In genomic region chr7:87155788-87156187, GRCh38 we compare ENCODE assay signal across 11 cellular contexts. TPM values are rescaled to one million over a fixed set of nuclear protein-coding genes. Genes with fewer than 3 reads are reported as not detected.
DNase-seq lines count a peak whose midpoint lies in the region; ATAC-seq and TF ChIP-seq lines count a peak whose summit lies in the region.
"Had no signal": no experiment of that assay in that cellular context is flagged by ENCODE, and none has a peak within 500 bp of the region (broad histone marks: within the 10 kb centered on the region; RNA-seq: fewer than 3 reads in every experiment).

No MANE protein-coding gene starts in this region.

- POLR2A ChIA-PET in CD8-positive, alpha-beta T cell (lab: Charles Lee) = interaction anchor here (6.9 kb wide), 1 partner anchor 64 kb away, joined by 112 read pairs; the partner anchor contains the start of gene TMEM243

- H3K4me1 Mint-ChIP-seq in CD8-positive, alpha-beta T cell (ENCODE audit: low read depth) = peaks cover 75% of the 10 kb centered on the region
- peaks cover 57 to 58% of the 10 kb centered on the region in 2 donors for H3K4me1 Mint-ChIP-seq in natural killer cell

- intact Hi-C loops in CD8-positive, alpha-beta T cell (cut with DNase I, micrococcal nuclease) = loop anchor here in 1 of 2 experiments (5.0 kb wide), 1 partner anchor 717 kb away; no protein-coding TSS in a partner anchor
- intact Hi-C loops in natural killer cell (cut with micrococcal nuclease) = loop anchor here (10.0 kb wide), 1 partner anchor 189 kb away; the partner anchor contains the start of gene CROT

- no peak overlapping the region for H4K8ac ChIP-seq in neuronal stem cell (ENCODE audit: low read depth, low read length)

- no peak overlapping the region for H3K4ac ChIP-seq in neuronal stem cell (ENCODE audit: low read length)

- no peaks in the 10 kb centered on the region for H3K36me3 ChIP-seq in CD8-positive, alpha-beta T cell (ENCODE audit: insufficient read depth, low read length)
- H3K36me3 ChIP-seq in KMS-11 (ENCODE audit: insufficient read depth) = no peaks in the 10 kb centered on the region
- peaks cover 0 to 60% of the 10 kb centered on the region in 2 donors for H3K36me3 ChIP-seq in neuronal stem cell (replicated peaks in 1 of 2; ENCODE audit: control insufficient read depth in 2 of 2, insufficient read depth in 2 of 2, low read length in 2 of 2)
- H3K36me3 ChIP-seq: neutrophil had no signal

- H2AFZ ChIP-seq in KMS-11 (ENCODE audit: low read depth) (no peak overlapping the region), neuronal stem cell (ENCODE audit: low read length) (no peak overlapping the region)

- no peaks in the 10 kb centered on the region for H3K9me3 ChIP-seq in CD8-positive, alpha-beta T cell (ENCODE audit: low read length)
- no peaks in the 10 kb centered on the region for H3K9me3 ChIP-seq in neuronal stem cell (replicated peaks in 1 of 2; ENCODE audit: control insufficient read depth in 2 of 2, insufficient read depth in 1 of 2, low read depth in 1 of 2, low read length in 2 of 2)
- H3K9me3 ChIP-seq: neutrophil had no signal

- H3K23ac ChIP-seq in neuronal stem cell (ENCODE audit: low read depth, low read length, poor library complexity) = no peak overlapping the region

- H2BK12ac ChIP-seq in neuronal stem cell (ENCODE audit: low read length) = no peak overlapping the region

- H2BK5ac ChIP-seq in neuronal stem cell (ENCODE audit: low read length) = no peak overlapping the region

- WGBS in neuronal stem cell (ENCODE audit: extremely low coverage in 2 of 2, insufficient read length in 2 of 2, insufficient replicate concordance in 1 of 2), 2 donors = no CpG with 5 or more reads among the region's 3 CpGs

- no peak for ATAC-seq in CD8-positive, alpha-beta T cell
- ATAC-seq in natural killer cell = no peak

- no peak overlapping the region for H2AK5ac ChIP-seq in neuronal stem cell (ENCODE audit: low read depth, low read length)

- peaks cover 47% of the 10 kb centered on the region for H3K4me1 ChIP-seq in CD8-positive, alpha-beta T cell (ENCODE audit: insufficient read depth, low read length)
- H3K4me1 ChIP-seq in KMS-11 (ENCODE audit: low read depth, poor library complexity, severe bottlenecking) = peaks cover 62% of the 10 kb centered on the region
- peaks cover 0 to 12% of the 10 kb centered on the region in 2 donors for H3K4me1 ChIP-seq in neuronal stem cell (ENCODE audit: control insufficient read depth in 2 of 2, insufficient read depth in 1 of 2, low read depth in 1 of 2, low read length in 2 of 2)

- H3K79me2 ChIP-seq in KMS-11 (ENCODE audit: insufficient read depth, low read depth) = peaks cover 81% of the 10 kb centered on the region

- no peak for TF ChIP-seq CTCF in CD8-positive, alpha-beta T cell (IDR thresholded peaks at IDR 0.05)
- TF ChIP-seq CTCF in KMS-11 (conservative IDR thresholded peaks at IDR 0.05; ENCODE audit: low read depth, low read length) (no peak), natural killer cell (IDR thresholded peaks at IDR 0.05) (no peak)

- no peaks in the 10 kb centered on the region for H3K27me3 ChIP-seq in CD8-positive, alpha-beta T cell (ENCODE audit: insufficient read depth, low read length)
- no peaks in the 10 kb centered on the region for H3K27me3 ChIP-seq in KMS-11 (ENCODE audit: insufficient read depth, low read depth)
- no peaks in the 10 kb centered on the region for H3K27me3 ChIP-seq in neuronal stem cell (ENCODE audit: control insufficient read depth in 3 of 3, insufficient read depth in 3 of 3, low read depth in 1 of 3, low read length in 3 of 3)
- H3K27me3 ChIP-seq: neutrophil had no signal

- peak overlapping the region; percentile 87; the same call in 1 of the 2 replicates for H3K4me2 ChIP-seq in KMS-11
- H3K4me2 ChIP-seq in neuronal stem cell (ENCODE audit: insufficient read depth, low read length, poor library complexity, severe bottlenecking) = no peak overlapping the region

- no peaks in the 10 kb centered on the region for H3K27me3 Mint-ChIP-seq in CD8-positive, alpha-beta T cell (ENCODE audit: low read depth)
- H3K27me3 Mint-ChIP-seq in natural killer cell (ENCODE audit: low read depth in 2 of 2) = no peaks in the 10 kb centered on the region

- H3K36me3 Mint-ChIP-seq in CD8-positive, alpha-beta T cell = peaks cover 35% of the 10 kb centered on the region
- H3K36me3 Mint-ChIP-seq in natural killer cell = no peaks in the 10 kb centered on the region

- CTCF ChIA-PET in CD8-positive, alpha-beta T cell (lab: Charles Lee) = interaction anchor here (1.6 kb wide), 1 partner anchor 81 kb away, joined by 4 read pairs; no protein-coding TSS in a partner anchor

- H3K27ac Mint-ChIP-seq in CD8-positive, alpha-beta T cell = peak overlapping the region; percentile 28
- H3K27ac Mint-ChIP-seq in natural killer cell = peak overlapping the region; percentile 78 to 94

- no peaks in the 10 kb centered on the region for H3K9me3 Mint-ChIP-seq in CD8-positive, alpha-beta T cell
- H3K9me3 Mint-ChIP-seq in natural killer cell = no peaks in the 10 kb centered on the region

- H3K9ac ChIP-seq in KMS-11 = no peak overlapping the region
- no peak overlapping the region for H3K9ac ChIP-seq in neuronal stem cell (ENCODE audit: low read depth, low read length, poor library complexity)

- H2BK120ac ChIP-seq in neuronal stem cell (ENCODE audit: low read depth, low read length) = no peak overlapping the region

- H4K20me1 ChIP-seq in KMS-11 (ENCODE audit: insufficient read depth) = peaks cover 20% of the 10 kb centered on the region

- H3K14ac ChIP-seq in neuronal stem cell (ENCODE audit: low read length) = no peak overlapping the region

- H2BK15ac ChIP-seq in neuronal stem cell (ENCODE audit: low read length) = no peak overlapping the region

- no peak for DNase-seq in CD8-positive, alpha-beta T cell
- DNase-seq in dermis blood vessel endothelial cell (peak; percentile 46), natural killer cell (no peak), neuronal stem cell (ENCODE audit: low spot score) (no peak), NCI-H1105 (lab: John Stamatoyannopoulos, UW) (no peak), D341Med (ENCODE audit: low spot score) (no peak), NCI-H1092 (lab: John Stamatoyannopoulos, UW) (no peak)
- DNase-seq: MM.1S; stimulated activated CD4-positive, alpha-beta T cell treated with anti-CD3 and anti-CD28 coated beads, Interleukin-4, amount 100 ng/mL, for 24 hours had no signal

- H4K91ac ChIP-seq in neuronal stem cell (ENCODE audit: low read depth, low read length, poor library complexity) = no peak overlapping the region

- H3K79me1 ChIP-seq in neuronal stem cell (ENCODE audit: low read depth, low read length) = no peaks in the 10 kb centered on the region

- H3K4me3 ChIP-seq in CD8-positive, alpha-beta T cell (ENCODE audit: low read depth, low read length) = no peak overlapping the region
- H3K4me3 ChIP-seq in KMS-11 (IDR thresholded peaks at IDR 0.05; ENCODE audit: insufficient read depth, low read depth, low read length) = no peak overlapping the region
- no peak overlapping the region for H3K4me3 ChIP-seq in neuronal stem cell (ENCODE audit: low read length in 2 of 2)

- H3K4me3 Mint-ChIP-seq in CD8-positive, alpha-beta T cell = peak overlapping the region; percentile 30
- peak overlapping the region; percentile 55 for H3K4me3 Mint-ChIP-seq in natural killer cell

- no peak overlapping the region for H3K18ac ChIP-seq in neuronal stem cell (ENCODE audit: low read length)

- no peak overlapping the region for H3K27ac ChIP-seq in CD8-positive, alpha-beta T cell (ENCODE audit: low read depth, low read length)
- H3K27ac ChIP-seq in KMS-11 = no peak overlapping the region
- H3K27ac ChIP-seq in neuronal stem cell (replicated peaks; ENCODE audit: low read length) = no peak overlapping the region
- H3K27ac ChIP-seq: neutrophil had no signal

RNA-seq across cellular contexts. Expression of gene DMTF1, which starts 3.5 kb away (rescaled TPM):
- total RNA-seq in CD8-positive, alpha-beta T cell = 100 to 1,000 TPM in 1 of 2 experiments, 10 to 100 TPM in 1; 97.9 to 103 TPM
- total RNA-seq in dermis blood vessel endothelial cell = 44.4 and 72.0 TPM in 2 replicates
- 100 to 1,000 TPM; 154 to 178 (median 160) TPM for total RNA-seq in natural killer cell
- polyA plus RNA-seq in neuronal stem cell (2013, experiment 1 of 2) = 87.6 TPM
- polyA plus RNA-seq in neuronal stem cell (2013, experiment 2 of 2) = 85.8 TPM
